In genomic region chr15:93027413-93027812, GRCh38 we compare ENCODE assay signal across 10 cellular contexts.
DNase-seq lines count a peak whose midpoint lies in the region; ATAC-seq and TF ChIP-seq lines count a peak whose summit lies in the region.
"Had no signal": no experiment of that assay in that cellular context is flagged by ENCODE, and none has a peak within 500 bp of the region (broad histone marks: within the 10 kb centered on the region; RNA-seq: fewer than 3 reads in every experiment).

No MANE protein-coding gene starts in this region.

- no peaks in the 10 kb centered on the region for H3K27me3 Mint-ChIP-seq in chondrocyte (ENCODE audit: low read depth)

- ATAC-seq in GM19328 (IDR thresholded peaks at IDR 0.05; ENCODE audit: unreplicated experiment) (no peak), HG03521 (IDR thresholded peaks at IDR 0.05; ENCODE audit: unreplicated experiment) (no peak)

- H3K27ac ChIP-seq in HEK293 (ENCODE audit: extremely low read depth, low read depth, low read length) (no peak overlapping the region), neutrophil (peak overlapping the region; percentile 92)

- H3K27me3 ChIP-seq in neutrophil = no peaks in the 10 kb centered on the region

- H3K36me3 Mint-ChIP-seq in chondrocyte (ENCODE audit: low read depth) = peaks cover 41% of the 10 kb centered on the region

- CTCF ChIA-PET in HEK293 (lab: Yijun Ruan, JAX) = interaction anchor here (0.6 to 8.4 kb wide), 7 partner anchors 10 to 1092 kb away, joined by 3 to 147 read pairs (median 3); partner anchors contain the start of gene RGMA

- no peak overlapping the region for H3K4me3 Mint-ChIP-seq in chondrocyte (ENCODE audit: unreplicated experiment)

- H3K4me3 ChIP-seq in AG10803 (ENCODE audit: low read length) (no peak overlapping the region), HEK293 (ENCODE audit: low read depth, low read length) (no peak overlapping the region), neutrophil (ENCODE audit: low read depth in 1 of 2, low read length in 1 of 2) (peak overlapping the region in 1 of 2 experiments; percentile 51)

- no peaks in the 10 kb centered on the region for H3K4me1 ChIP-seq in HEK293 (ENCODE audit: control insufficient read depth, insufficient read depth, low read length)
- H3K4me1 ChIP-seq in neutrophil (ENCODE audit: control insufficient read depth in 1 of 2, insufficient read depth in 1 of 2, low read depth in 1 of 2, low read length in 1 of 2) = peaks cover 65 to 67% of the 10 kb centered on the region in 2 experiments

- peak overlapping the region; percentile 65 for H3K27ac Mint-ChIP-seq in chondrocyte (ENCODE audit: unreplicated experiment)

- H3K9me3 ChIP-seq in HEK293 (ENCODE audit: control insufficient read depth, insufficient read depth, low read depth, low read length) = no peaks in the 10 kb centered on the region
- no peaks in the 10 kb centered on the region for H3K9me3 ChIP-seq in neutrophil

- in situ Hi-C loops in KBM-7 (cut with MboI; ENCODE audit: low pct_unique_long_range_greater_than_20kb, low sequenced_read_pairs) = loop anchor here (25.0 kb wide), 1 partner anchor 1085 kb away; no protein-coding TSS in a partner anchor

- H3K9me3 Mint-ChIP-seq in chondrocyte (ENCODE audit: low read depth) = no peaks in the 10 kb centered on the region

- peak; percentile 61 for DNase-seq in AG10803 (ENCODE audit: low read depth)
- DNase-seq in chondrocyte (ENCODE audit: low spot score) = no peak
- DNase-seq in KBM-7 = no peak
- no peak for DNase-seq in NCI-H69 (lab: John Stamatoyannopoulos, UW)
- DNase-seq: NCI-H1105 treated with DMSO at 0.1 percent for 48 hours; stimulated activated CD4-positive, alpha-beta T cell treated with anti-CD3 and anti-CD28 coated beads, Interleukin-1b, Interleukin-23, amount 100 ng/mL, for 48 hours had no signal

- POLR2A ChIA-PET in HEK293 (lab: Yijun Ruan, JAX) = no interaction called here

- H3K36me3 ChIP-seq in HEK293 (ENCODE audit: control insufficient read depth in 2 of 2, insufficient read depth in 1 of 2, low read length in 2 of 2) = peaks cover 33 to 52% of the 10 kb centered on the region in 2 experiments
- H3K36me3 ChIP-seq in neutrophil = peaks cover 41% of the 10 kb centered on the region

- H3K4me1 Mint-ChIP-seq in chondrocyte (ENCODE audit: low read depth) = peaks cover 53% of the 10 kb centered on the region

- TF ChIP-seq CTCF in AG10803 (conservative IDR thresholded peaks at IDR 0.05; ENCODE audit: low read length) (no peak), HEK293 (tag by site-specific recombination; IDR thresholded peaks at IDR 0.05) (no peak), chondrocyte (IDR thresholded peaks at IDR 0.05) (no peak), neutrophil (IDR thresholded peaks at IDR 0.05) (no peak)

TF ChIP-seq in HEK293, 187 proteins besides CTCF, POLR2A, EP300 and RAD21:
- peak; percentile 34; the same call in 1 of the 2 replicates for TF ChIP-seq SCRT2 (tag by site-specific recombination; IDR thresholded peaks at IDR 0.05)
- TF ChIP-seq KLF1 (tag by site-specific recombination; IDR thresholded peaks at IDR 0.05) = no peak
